7 cellular contexts compared by ENCODE assay signal in genomic region chr17:17001874-17002520, GRCh38. TPM values are rescaled to one million over a fixed set of nuclear protein-coding genes. Genes with fewer than 3 reads are reported as not detected.
A peak's percentile ranks its signal among the peaks of the same experiment; 100 is the strongest.
DNase-seq lines count a peak whose midpoint lies in the region; ATAC-seq, FAIRE-seq and TF ChIP-seq lines count a peak whose summit lies in the region.

No MANE protein-coding gene starts in this region.

- peaks cover 6% of the 10 kb centered on the region for H3K27me3 Mint-ChIP-seq in activated CD8-positive, alpha-beta memory T cell treated with anti-CD3 and anti-CD28 coated beads, Interleukin-2, amount 10 ng/mL, durations not matched to agents 7 days and 5 days

- TF ChIP-seq POLR2A in endothelial cell of umbilical vein (IDR thresholded peaks at IDR 0.05; ENCODE audit: low read depth, low read length): no peak

- no peak overlapping the region for H3K4me2 ChIP-seq in endothelial cell of umbilical vein (ENCODE audit: insufficient read depth, low read length)

- BruUV-seq in endothelial cell of umbilical vein (replicated peaks; lab: Mats Ljungman, UMichigan): no TSS peak

- CTCF ChIA-PET in activated CD8-positive, alpha-beta memory T cell treated with anti-CD3 and anti-CD28 coated beads, Interleukin-2, amount 10 ng/mL, durations not matched to agents 7 days and 5 days (lab: Charles Lee): interaction anchor here (0.6 to 1.0 kb wide), 2 partner anchors 14 to 166 kb away, joined by 3 read pairs; no protein-coding TSS in a partner anchor
- CTCF ChIA-PET in endothelial cell of umbilical vein (lab: Charles Lee): interaction anchor here (2.7 kb wide), 1 partner anchor 10 kb away, joined by 15 read pairs; no protein-coding TSS in a partner anchor

- no peak overlapping the region for H2AFZ ChIP-seq in endothelial cell of umbilical vein (ENCODE audit: low read depth, low read length)

- H3K9me3 Mint-ChIP-seq in activated CD8-positive, alpha-beta memory T cell treated with anti-CD3 and anti-CD28 coated beads, Interleukin-2, amount 10 ng/mL, durations not matched to agents 7 days and 5 days (ENCODE audit: low read depth): no peaks in the 10 kb centered on the region

- H3K9me1 ChIP-seq in endothelial cell of umbilical vein (replicated peaks; ENCODE audit: control insufficient read depth, extremely low read depth, insufficient read depth, low read length): no peaks in the 10 kb centered on the region

- H3K4me1 ChIP-seq in NT2/D1 (ENCODE audit: insufficient read depth, insufficient read length) (peaks cover 7% of the 10 kb centered on the region), endothelial cell of umbilical vein (ENCODE audit: control insufficient read depth, extremely low read depth, insufficient read depth, low read length) (peaks cover 3% of the 10 kb centered on the region)

- intact Hi-C loops in endothelial cell of umbilical vein (cut with micrococcal nuclease): loop anchor here (2.0 to 10.0 kb wide), 5 partner anchors 63 to 313 kb away; partner anchors contain the start of genes FLCN and PLD6

- H3K27ac ChIP-seq in endothelial cell of umbilical vein (ENCODE audit: insufficient read depth, low read depth, low read length): no peak overlapping the region

- H3K36me3 ChIP-seq in NT2/D1 (ENCODE audit: insufficient read depth, insufficient read length, low read length): no peaks in the 10 kb centered on the region
- no peaks in the 10 kb centered on the region for H3K36me3 ChIP-seq in endothelial cell of umbilical vein (ENCODE audit: control insufficient read depth in 2 of 2, extremely low read depth in 1 of 2, insufficient read depth in 2 of 2, low read length in 2 of 2)

- FAIRE-seq in endothelial cell of umbilical vein (lab: Jason Lieb, UNC): peak; percentile 70

- no peaks in the 10 kb centered on the region for H4K20me1 ChIP-seq in endothelial cell of umbilical vein (replicated peaks; ENCODE audit: control insufficient read depth, extremely low read depth, insufficient read depth, low read length)

- TF ChIP-seq CTCF in GM13976 (IDR thresholded peaks at IDR 0.05; ENCODE audit: borderline replicate concordance, control extremely low read depth, extremely low read depth, insufficient read depth, missing control alignments): peak; percentile 88
- peak; percentile 92 to 93 for TF ChIP-seq CTCF in endothelial cell of umbilical vein (IDR thresholded peaks at IDR 0.05; ENCODE audit: extremely low read depth in 1 of 2, insufficient read depth in 1 of 2, low read depth in 1 of 2, low read length in 2 of 2)

- in situ Hi-C loops in GM13976 (cut with MboI; ENCODE audit: low sequenced_read_pairs, unreplicated experiment): no loop called here

- DNase-seq in GM13976 (ENCODE audit: low spot score) (peak; percentile 92), HPDE6-E6E7 (ENCODE audit: extremely low spot score) (peak; percentile 75), NT2/D1 (ENCODE audit: low read depth, low spot score) (peak; percentile 27), endothelial cell of umbilical vein (ENCODE audit: low read depth, low spot score) (peak; percentile 44), mucosa of gallbladder (ENCODE audit: low spot score) (peak; percentile 72)
- peak; percentile 82 for DNase-seq in activated CD8-positive, alpha-beta memory T cell treated with anti-CD3 and anti-CD28 coated beads, Interleukin-2, amount 10 ng/mL, durations not matched to agents 7 days and 5 days
- DNase-seq in stimulated activated CD8-positive, alpha-beta memory T cell treated with anti-CD3 and anti-CD28 coated beads, Interleukin-7, amount 100 ng/mL, for 4 hours (ENCODE audit: low read depth in 2 of 2): peak; percentile 36 to 61

- H3K9me3 ChIP-seq in NT2/D1 (ENCODE audit: insufficient read depth, low read length) (no peaks in the 10 kb centered on the region; the same call in 1 of the 2 replicates), endothelial cell of umbilical vein (replicated peaks; ENCODE audit: control insufficient read depth, insufficient read depth, low read length) (no peaks in the 10 kb centered on the region)

- no peaks in the 10 kb centered on the region for H3K36me3 Mint-ChIP-seq in activated CD8-positive, alpha-beta memory T cell treated with anti-CD3 and anti-CD28 coated beads, Interleukin-2, amount 10 ng/mL, durations not matched to agents 7 days and 5 days

- POLR2A ChIA-PET in endothelial cell of umbilical vein (lab: Charles Lee): no interaction called here

- no peak overlapping the region for H3K4me3 ChIP-seq in NT2/D1 (ENCODE audit: insufficient read length, low read depth)
- H3K4me3 ChIP-seq in endothelial cell of umbilical vein (replicated peaks in 1 of 3; ENCODE audit: insufficient read depth in 1 of 3, low read depth in 1 of 3, low read length in 3 of 3): no peak overlapping the region

- ATAC-seq in activated CD8-positive, alpha-beta memory T cell treated with anti-CD3 and anti-CD28 coated beads, Interleukin-2, amount 10 ng/mL, durations not matched to agents 7 days and 5 days: peak; percentile 96

- dilution Hi-C loops in endothelial cell of umbilical vein (cut with MboI; ENCODE audit: extremely low pct_ligation_motif_present, low sequenced_read_pairs): no loop called here

- H3K4me1 Mint-ChIP-seq in activated CD8-positive, alpha-beta memory T cell treated with anti-CD3 and anti-CD28 coated beads, Interleukin-2, amount 10 ng/mL, durations not matched to agents 7 days and 5 days: no peaks in the 10 kb centered on the region

- H3K79me2 ChIP-seq in endothelial cell of umbilical vein (ENCODE audit: control insufficient read depth, insufficient read depth, low read length): no peaks in the 10 kb centered on the region

- no peaks in the 10 kb centered on the region for H3K27me3 ChIP-seq in NT2/D1 (ENCODE audit: insufficient read depth, insufficient read length)
- no peaks in the 10 kb centered on the region for H3K27me3 ChIP-seq in endothelial cell of umbilical vein (ENCODE audit: control insufficient read depth in 2 of 2, insufficient read depth in 2 of 2, low read length in 2 of 2)

- H3K4me3 Mint-ChIP-seq in activated CD8-positive, alpha-beta memory T cell treated with anti-CD3 and anti-CD28 coated beads, Interleukin-2, amount 10 ng/mL, durations not matched to agents 7 days and 5 days: no peak overlapping the region

- H3K9ac ChIP-seq in NT2/D1 (ENCODE audit: insufficient read length, low read depth) (no peak overlapping the region), endothelial cell of umbilical vein (replicated peaks; ENCODE audit: extremely low read depth, insufficient read depth, low read length) (no peak overlapping the region)

- H3K27ac Mint-ChIP-seq in activated CD8-positive, alpha-beta memory T cell treated with anti-CD3 and anti-CD28 coated beads, Interleukin-2, amount 10 ng/mL, durations not matched to agents 7 days and 5 days: no peak overlapping the region

TF ChIP-seq in endothelial cell of umbilical vein, 7 proteins besides CTCF, POLR2A, EP300 and RAD21:
- TF ChIP-seq EZH2 (IDR thresholded peaks at IDR 0.05; ENCODE audit: borderline replicate concordance, low read depth, low read length, severe bottlenecking): no peak
- TF ChIP-seq GATA2 (IDR thresholded peaks at IDR 0.05; ENCODE audit: insufficient read depth, insufficient read length, low read depth, low read length): no peak
- no peak for TF ChIP-seq FOS (IDR thresholded peaks at IDR 0.05; ENCODE audit: borderline replicate concordance, insufficient read depth, low read length)
- TF ChIP-seq, protein P1, sequence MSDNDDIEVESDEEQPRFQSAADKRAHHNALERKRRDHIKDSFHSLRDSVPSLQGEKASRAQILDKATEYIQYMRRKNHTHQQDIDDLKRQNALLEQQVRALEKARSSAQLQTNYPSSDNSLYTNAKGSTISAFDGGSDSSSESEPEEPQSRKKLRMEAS (IDR thresholded peaks at IDR 0.05; ENCODE audit: insufficient read depth, insufficient read length): no peak
- no peak for TF ChIP-seq JUN (IDR thresholded peaks at IDR 0.05; ENCODE audit: borderline replicate concordance, insufficient read depth, insufficient read length, low read depth)
- TF ChIP-seq POLR2AphosphoS5 (IDR thresholded peaks at IDR 0.05; ENCODE audit: insufficient read depth, low read depth, low read length): no peak
- no peak for TF ChIP-seq MYC (IDR thresholded peaks at IDR 0.05; ENCODE audit: low read depth, low read length)
TF ChIP-seq in endothelial cell of umbilical vein: peak in this region for 0.

RNA-seq across cellular contexts. Expression of gene TNFRSF13B, which starts 30.1 kb away (rescaled TPM):
- not detected for total RNA-seq in activated CD8-positive, alpha-beta memory T cell treated with anti-CD3 and anti-CD28 coated beads, Interleukin-2, amount 10 ng/mL, durations not matched to agents 7 days and 5 days
- not detected in 2 replicates for total RNA-seq in endothelial cell of umbilical vein
- not detected in 2 replicates for polyA plus RNA-seq in endothelial cell of umbilical vein
- polyA plus RNA-seq in endothelial cell of umbilical vein (2011; cell fraction: cytosol; rRNA removed): not detected in 2 replicates
- polyA plus RNA-seq in endothelial cell of umbilical vein (2011; cell fraction: nucleus; rRNA removed): not detected in 2 replicates
- not detected in 2 replicates for polyA plus RNA-seq in endothelial cell of umbilical vein (2012)
- polyA minus RNA-seq in endothelial cell of umbilical vein: not detected in 2 replicates
- polyA minus RNA-seq in endothelial cell of umbilical vein (2011; cell fraction: cytosol; rRNA and poly(A)+ RNA removed): not detected
- not detected in 2 replicates for polyA minus RNA-seq in endothelial cell of umbilical vein (2011; cell fraction: nucleus; rRNA and poly(A)+ RNA removed)
- total RNA-seq in mucosa of gallbladder: 0.32 TPM

RNA-seq across cellular contexts. Expression of gene MPRIP, which starts 40.3 kb away (rescaled TPM):
- 100 to 1,000 TPM; 206 to 209 TPM for total RNA-seq in activated CD8-positive, alpha-beta memory T cell treated with anti-CD3 and anti-CD28 coated beads, Interleukin-2, amount 10 ng/mL, durations not matched to agents 7 days and 5 days
- 246 and 262 TPM in 2 replicates for total RNA-seq in endothelial cell of umbilical vein
- 94.6 and 102 TPM in 2 replicates for polyA plus RNA-seq in endothelial cell of umbilical vein
- polyA plus RNA-seq in endothelial cell of umbilical vein (2011; cell fraction: cytosol; rRNA removed): 84.4 and 92.1 TPM in 2 replicates
- 160 and 171 TPM in 2 replicates for polyA plus RNA-seq in endothelial cell of umbilical vein (2011; cell fraction: nucleus; rRNA removed)
- polyA plus RNA-seq in endothelial cell of umbilical vein (2012): 165 and 190 TPM in 2 replicates
- polyA minus RNA-seq in endothelial cell of umbilical vein: 177 and 225 TPM in 2 replicates
- 72.5 TPM for polyA minus RNA-seq in endothelial cell of umbilical vein (2011; cell fraction: cytosol; rRNA and poly(A)+ RNA removed)
- polyA minus RNA-seq in endothelial cell of umbilical vein (2011; cell fraction: nucleus; rRNA and poly(A)+ RNA removed): 129 and 135 TPM in 2 replicates
- 263 TPM for total RNA-seq in mucosa of gallbladder

Comparison
In these comparisons a context has a peak if more than half of its experiments do, and no peak if none do; other contexts are left out.
1. DNase-seq: peak in every context shown above with its lines; median percentile 92 in GM13976; 82 in activated CD8-positive, alpha-beta memory T cell treated with anti-CD3 and anti-CD28 coated beads, Interleukin-2, amount 10 ng/mL, durations not matched to agents 7 days and 5 days; 75 in HPDE6-E6E7; 72 in mucosa of gallbladder; 48 in stimulated activated CD8-positive, alpha-beta memory T cell treated with anti-CD3 and anti-CD28 coated beads, Interleukin-7, amount 100 ng/mL, for 4 hours; 44 in endothelial cell of umbilical vein; 27 in NT2/D1.